ENCODE assay signal across 8 cellular contexts in genomic region chr19:44903602-44904425, GRCh38. TPM values are rescaled to one million over a fixed set of nuclear protein-coding genes. Genes with fewer than 3 reads are reported as not detected.
A peak's percentile ranks its signal among the peaks of the same experiment; 100 is the strongest.
DNase-seq lines count a peak whose midpoint lies in the region; ATAC-seq and TF ChIP-seq lines count a peak whose summit lies in the region.

No MANE protein-coding gene starts in this region.

- H3K4me3 ChIP-seq in AG04449 (ENCODE audit: low read depth, low read length) (no peak overlapping the region), epithelial cell of esophagus (ENCODE audit: low read length) (no peak overlapping the region)

- H3K27me3 Mint-ChIP-seq in stimulated activated memory B cell treated with anti-CD40 and anti-IgM and Interleukin-4, amounts not matched to agents 10 μg/mL and 1 μg/mL and 100 μg/mL, for 72 hours: peaks cover 24% of the 10 kb centered on the region

- H3K36me3 Mint-ChIP-seq in stimulated activated memory B cell treated with anti-CD40 and anti-IgM and Interleukin-4, amounts not matched to agents 10 μg/mL and 1 μg/mL and 100 μg/mL, for 72 hours: peaks cover 28% of the 10 kb centered on the region

- TF ChIP-seq CTCF in AG04449 (IDR thresholded peaks at IDR 0.05; ENCODE audit: insufficient read depth, low read length, missing control alignments) (peak; percentile 97), GM20000 (IDR thresholded peaks at IDR 0.05; ENCODE audit: extremely low read depth, missing control alignments) (peak; percentile 98), epithelial cell of esophagus (IDR thresholded peaks at IDR 0.05; ENCODE audit: insufficient read depth, low read depth, low read length, missing control alignments) (peak; percentile 92)

- H3K27ac Mint-ChIP-seq in stimulated activated memory B cell treated with anti-CD40 and anti-IgM and Interleukin-4, amounts not matched to agents 10 μg/mL and 1 μg/mL and 100 μg/mL, for 72 hours: no peak overlapping the region

- peak; percentile 70 for ATAC-seq in stimulated activated memory B cell treated with anti-CD40 and anti-IgM and Interleukin-4, amounts not matched to agents 10 μg/mL and 1 μg/mL and 100 μg/mL, for 72 hours

- H3K9me3 Mint-ChIP-seq in stimulated activated memory B cell treated with anti-CD40 and anti-IgM and Interleukin-4, amounts not matched to agents 10 μg/mL and 1 μg/mL and 100 μg/mL, for 72 hours: no peaks in the 10 kb centered on the region

- H3K4me3 Mint-ChIP-seq in stimulated activated memory B cell treated with anti-CD40 and anti-IgM and Interleukin-4, amounts not matched to agents 10 μg/mL and 1 μg/mL and 100 μg/mL, for 72 hours: no peak overlapping the region

- peaks cover 27% of the 10 kb centered on the region for H3K4me1 Mint-ChIP-seq in stimulated activated memory B cell treated with anti-CD40 and anti-IgM and Interleukin-4, amounts not matched to agents 10 μg/mL and 1 μg/mL and 100 μg/mL, for 72 hours

- CTCF ChIA-PET in AG04449 (lab: Yijun Ruan, JAX): interaction anchor here (0.6 to 10.3 kb wide), 23 partner anchors 9 to 434 kb away, joined by 3 to 208 read pairs (median 4); partner anchors contain the start of genes APOC1, CLASRP, CLPTM1 and TOMM40

- DNase-seq in AG04449 (ENCODE audit: low read depth, low spot score): no peak
- DNase-seq in GM20000 (ENCODE audit: low spot score): peak; percentile 86
- DNase-seq in NOMO-1 treated with DMSO at 0.1 percent for 48 hours (lab: John Stamatoyannopoulos, UW; ENCODE audit: unreplicated experiment): peak; percentile 48
- DNase-seq in activated CD8-positive, alpha-beta memory T cell treated with anti-CD3 and anti-CD28 coated beads, Interleukin-2, amount 50 U/mL, for 48 hours: peak; percentile 98
- peak; percentile 57 for DNase-seq in epithelial cell of esophagus (ENCODE audit: low read depth)
- DNase-seq in myocyte (ENCODE audit: low read depth): peak; percentile 68
- no peak for DNase-seq in NK-92 treated with Interleukin-12 subunit alpha and Interleukin-12 subunit beta, amount 100 ng/mL, for 24 hours (lab: John Stamatoyannopoulos, UW)

- POLR2A ChIA-PET in AG04449 (lab: Yijun Ruan, JAX): no interaction called here

RNA-seq across cellular contexts. Expression of gene APOE, which starts 1.8 kb away (rescaled TPM):
- 4,388 and 5,075 TPM in 2 replicates for total RNA-seq in myocyte
- 34.2 TPM for polyA plus RNA-seq in myocyte (2012)

RNA-seq across cellular contexts. Expression of gene APOC1, which starts 10.6 kb away (rescaled TPM):
- 21.8 and 52.3 TPM in 2 replicates for total RNA-seq in myocyte
- 7.3 TPM for polyA plus RNA-seq in myocyte (2012)

RNA-seq across cellular contexts. Expression of gene TOMM40, which starts 12.8 kb away (rescaled TPM):
- total RNA-seq in myocyte: 94.0 and 121 TPM in 2 replicates
- 47.8 TPM for polyA plus RNA-seq in myocyte (2012)

RNA-seq across cellular contexts. Expression of gene APOC4, which starts 38.2 kb away (rescaled TPM):
- total RNA-seq in myocyte: not detected in 2 replicates
- not detected for polyA plus RNA-seq in myocyte (2012)

RNA-seq across cellular contexts. Expression of gene APOC2, which starts 42.0 kb away (rescaled TPM):
- total RNA-seq in myocyte: 4.8 and 8.8 TPM in 2 replicates
- not detected for polyA plus RNA-seq in myocyte (2012)

Comparison
In these comparisons a context has a peak if more than half of its experiments do, and no peak if none do; other contexts are left out.
1. DNase-seq: peak in GM20000 (single experiment), NOMO-1 treated with DMSO at 0.1 percent for 48 hours (single experiment), activated CD8-positive, alpha-beta memory T cell treated with anti-CD3 and anti-CD28 coated beads, Interleukin-2, amount 50 U/mL, for 48 hours (single experiment), epithelial cell of esophagus (single experiment) and myocyte (single experiment); none in AG04449 (single experiment) and NK-92 treated with Interleukin-12 subunit alpha and Interleukin-12 subunit beta, amount 100 ng/mL, for 24 hours (single experiment).
2. Peak in every context shown above with its lines, with median percentiles within 50 percentile points of each other: CTCF ChIP-seq.